In the genomic region with DNA sequence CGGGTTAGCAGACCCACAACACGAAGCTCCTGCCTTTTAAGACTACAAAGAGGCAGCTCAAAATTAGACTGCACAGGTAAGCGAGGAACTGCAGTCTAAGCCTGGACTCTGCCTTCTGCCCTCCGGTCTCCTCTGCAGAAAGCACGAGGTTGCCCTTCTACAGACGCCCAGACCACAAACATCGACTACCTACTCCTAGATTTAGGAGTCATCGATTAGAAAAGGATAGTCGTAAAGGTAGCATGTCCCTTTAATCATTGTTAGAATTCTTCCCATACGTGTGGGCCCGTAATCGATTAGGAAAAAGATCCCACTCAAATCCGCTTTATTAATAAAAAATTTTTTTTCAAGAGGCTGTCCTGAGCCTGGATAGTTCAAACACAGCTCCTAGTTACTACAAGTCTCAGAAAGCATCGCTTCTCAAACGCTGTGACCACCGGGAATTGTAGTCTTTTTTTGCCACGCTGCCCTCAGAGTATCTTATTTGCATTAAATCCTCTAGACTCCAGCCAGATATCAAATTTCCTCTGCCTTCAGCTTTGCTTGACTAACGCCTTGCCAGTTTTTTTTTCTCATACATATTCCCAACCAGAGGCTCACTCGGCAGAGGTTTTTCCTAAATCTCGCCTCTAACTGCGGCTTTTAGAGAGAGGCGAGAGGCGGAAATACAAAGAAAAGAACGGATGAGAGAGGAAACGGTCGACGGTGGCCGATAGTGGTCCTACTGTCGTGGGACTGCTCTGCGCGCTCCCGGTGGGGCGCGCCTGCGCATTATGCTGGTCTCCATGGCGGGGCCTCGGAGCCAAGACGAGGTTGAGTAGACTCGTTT, we compare ENCODE assay signal across 1 cellular context.
A peak's percentile ranks its signal among the peaks of the same experiment; 100 is the strongest.
TF ChIP-seq lines count a peak whose summit lies in the region.

A gene with protein sequence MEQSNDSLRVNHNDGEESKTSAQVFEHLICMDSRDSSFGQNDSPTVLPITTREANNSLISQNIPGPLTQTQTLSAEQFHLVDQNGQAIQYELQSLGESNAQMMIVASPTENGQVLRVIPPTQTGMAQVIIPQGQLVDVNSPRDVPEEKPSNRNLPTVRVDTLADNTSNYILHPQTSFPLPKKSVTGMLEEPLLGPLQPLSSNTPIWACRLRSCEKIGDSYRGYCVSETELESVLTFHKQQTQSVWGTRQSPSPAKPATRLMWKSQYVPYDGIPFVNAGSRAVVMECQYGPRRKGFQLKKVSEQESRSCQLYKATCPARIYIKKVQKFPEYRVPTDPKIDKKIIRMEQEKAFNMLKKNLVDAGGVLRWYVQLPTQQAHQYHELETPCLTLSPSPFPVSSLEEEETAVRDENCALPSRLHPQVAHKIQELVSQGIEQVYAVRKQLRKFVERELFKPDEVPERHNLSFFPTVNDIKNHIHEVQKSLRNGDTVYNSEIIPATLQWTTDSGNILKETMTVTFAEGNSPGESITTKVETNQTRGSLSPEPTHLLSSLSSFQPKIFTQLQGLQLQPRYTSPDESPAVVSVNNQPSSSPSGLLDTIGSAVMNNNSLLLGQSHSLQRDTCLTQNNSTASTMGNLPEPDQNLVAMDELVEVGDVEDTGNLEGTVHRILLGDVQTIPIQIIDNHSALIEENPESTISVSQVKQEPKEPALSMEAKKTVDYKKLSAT (plus strand): TSS at position 763 of the 829 bp plus-strand sequence. CDS start 29,628 bp downstream, outside the sequence.
A gene (minus strand): TSS at position 161 of the 829 bp plus-strand sequence. CDS start 197 bp downstream, outside the sequence.

TF ChIP-seq in K562, 482 proteins besides CTCF, POLR2A, EP300 and RAD21 (continued from another document and continues in another):
- TF ChIP-seq, protein P1, sequence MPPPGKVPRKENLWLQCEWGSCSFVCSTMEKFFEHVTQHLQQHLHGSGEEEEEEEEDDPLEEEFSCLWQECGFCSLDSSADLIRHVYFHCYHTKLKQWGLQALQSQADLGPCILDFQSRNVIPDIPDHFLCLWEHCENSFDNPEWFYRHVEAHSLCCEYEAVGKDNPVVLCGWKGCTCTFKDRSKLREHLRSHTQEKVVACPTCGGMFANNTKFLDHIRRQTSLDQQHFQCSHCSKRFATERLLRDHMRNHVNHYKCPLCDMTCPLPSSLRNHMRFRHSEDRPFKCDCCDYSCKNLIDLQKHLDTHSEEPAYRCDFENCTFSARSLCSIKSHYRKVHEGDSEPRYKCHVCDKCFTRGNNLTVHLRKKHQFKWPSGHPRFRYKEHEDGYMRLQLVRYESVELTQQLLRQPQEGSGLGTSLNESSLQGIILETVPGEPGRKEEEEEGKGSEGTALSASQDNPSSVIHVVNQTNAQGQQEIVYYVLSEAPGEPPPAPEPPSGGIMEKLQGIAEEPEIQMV (tag; conservative IDR thresholded peaks at IDR 0.05; ENCODE audit: low read depth) = no peak
- no peak for TF ChIP-seq ZNF717 (CRISPR knock-in tag; IDR thresholded peaks at IDR 0.05)
- no peak for TF ChIP-seq FUS (optimal IDR thresholded peaks at IDR 0.05; ENCODE audit: low read depth, low read length)
- no peak for TF ChIP-seq NCOA4 (IDR thresholded peaks at IDR 0.05; ENCODE audit: partially characterized antibody)
- no peak for TF ChIP-seq ZC3H11A (IDR thresholded peaks at IDR 0.05; ENCODE audit: low read depth, low read length)
- TF ChIP-seq ZNF146 (CRISPR knock-in tag; IDR thresholded peaks at IDR 0.05; ENCODE audit: unreplicated experiment) = no peak
- TF ChIP-seq MAFK (IDR thresholded peaks at IDR 0.05; ENCODE audit: low read length) = no peak
- TF ChIP-seq, protein P2, sequence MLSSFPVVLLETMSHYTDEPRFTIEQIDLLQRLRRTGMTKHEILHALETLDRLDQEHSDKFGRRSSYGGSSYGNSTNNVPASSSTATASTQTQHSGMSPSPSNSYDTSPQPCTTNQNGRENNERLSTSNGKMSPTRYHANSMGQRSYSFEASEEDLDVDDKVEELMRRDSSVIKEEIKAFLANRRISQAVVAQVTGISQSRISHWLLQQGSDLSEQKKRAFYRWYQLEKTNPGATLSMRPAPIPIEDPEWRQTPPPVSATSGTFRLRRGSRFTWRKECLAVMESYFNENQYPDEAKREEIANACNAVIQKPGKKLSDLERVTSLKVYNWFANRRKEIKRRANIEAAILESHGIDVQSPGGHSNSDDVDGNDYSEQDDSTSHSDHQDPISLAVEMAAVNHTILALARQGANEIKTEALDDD (IDR thresholded peaks at IDR 0.05) = no peak
- 0 out of 2 replicates have a peak, but pooled peaks have one; percentile 18 for TF ChIP-seq PML (IDR thresholded peaks at IDR 0.05; ENCODE audit: low read length)
- TF ChIP-seq, protein P3, sequence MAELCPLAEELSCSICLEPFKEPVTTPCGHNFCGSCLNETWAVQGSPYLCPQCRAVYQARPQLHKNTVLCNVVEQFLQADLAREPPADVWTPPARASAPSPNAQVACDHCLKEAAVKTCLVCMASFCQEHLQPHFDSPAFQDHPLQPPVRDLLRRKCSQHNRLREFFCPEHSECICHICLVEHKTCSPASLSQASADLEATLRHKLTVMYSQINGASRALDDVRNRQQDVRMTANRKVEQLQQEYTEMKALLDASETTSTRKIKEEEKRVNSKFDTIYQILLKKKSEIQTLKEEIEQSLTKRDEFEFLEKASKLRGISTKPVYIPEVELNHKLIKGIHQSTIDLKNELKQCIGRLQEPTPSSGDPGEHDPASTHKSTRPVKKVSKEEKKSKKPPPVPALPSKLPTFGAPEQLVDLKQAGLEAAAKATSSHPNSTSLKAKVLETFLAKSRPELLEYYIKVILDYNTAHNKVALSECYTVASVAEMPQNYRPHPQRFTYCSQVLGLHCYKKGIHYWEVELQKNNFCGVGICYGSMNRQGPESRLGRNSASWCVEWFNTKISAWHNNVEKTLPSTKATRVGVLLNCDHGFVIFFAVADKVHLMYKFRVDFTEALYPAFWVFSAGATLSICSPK (IDR thresholded peaks at IDR 0.05; ENCODE audit: borderline replicate concordance) = no peak
- TF ChIP-seq, protein P4, sequence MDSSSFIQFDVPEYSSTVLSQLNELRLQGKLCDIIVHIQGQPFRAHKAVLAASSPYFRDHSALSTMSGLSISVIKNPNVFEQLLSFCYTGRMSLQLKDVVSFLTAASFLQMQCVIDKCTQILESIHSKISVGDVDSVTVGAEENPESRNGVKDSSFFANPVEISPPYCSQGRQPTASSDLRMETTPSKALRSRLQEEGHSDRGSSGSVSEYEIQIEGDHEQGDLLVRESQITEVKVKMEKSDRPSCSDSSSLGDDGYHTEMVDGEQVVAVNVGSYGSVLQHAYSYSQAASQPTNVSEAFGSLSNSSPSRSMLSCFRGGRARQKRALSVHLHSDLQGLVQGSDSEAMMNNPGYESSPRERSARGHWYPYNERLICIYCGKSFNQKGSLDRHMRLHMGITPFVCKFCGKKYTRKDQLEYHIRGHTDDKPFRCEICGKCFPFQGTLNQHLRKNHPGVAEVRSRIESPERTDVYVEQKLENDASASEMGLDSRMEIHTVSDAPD (CRISPR knock-in tag; IDR thresholded peaks at IDR 0.05) = no peak
- TF ChIP-seq FOS (IDR thresholded peaks at IDR 0.05; ENCODE audit: extremely low read depth, insufficient read length) = no peak
- TF ChIP-seq L3MBTL2 (IDR thresholded peaks at IDR 0.05) = peak; percentile 90
- TF ChIP-seq MEF2D (tag; conservative IDR thresholded peaks at IDR 0.05; ENCODE audit: low read depth) = no peak
- no peak for TF ChIP-seq ZFP30 (CRISPR knock-in tag; IDR thresholded peaks at IDR 0.05; ENCODE audit: borderline replicate concordance)
- TF ChIP-seq, protein P5, sequence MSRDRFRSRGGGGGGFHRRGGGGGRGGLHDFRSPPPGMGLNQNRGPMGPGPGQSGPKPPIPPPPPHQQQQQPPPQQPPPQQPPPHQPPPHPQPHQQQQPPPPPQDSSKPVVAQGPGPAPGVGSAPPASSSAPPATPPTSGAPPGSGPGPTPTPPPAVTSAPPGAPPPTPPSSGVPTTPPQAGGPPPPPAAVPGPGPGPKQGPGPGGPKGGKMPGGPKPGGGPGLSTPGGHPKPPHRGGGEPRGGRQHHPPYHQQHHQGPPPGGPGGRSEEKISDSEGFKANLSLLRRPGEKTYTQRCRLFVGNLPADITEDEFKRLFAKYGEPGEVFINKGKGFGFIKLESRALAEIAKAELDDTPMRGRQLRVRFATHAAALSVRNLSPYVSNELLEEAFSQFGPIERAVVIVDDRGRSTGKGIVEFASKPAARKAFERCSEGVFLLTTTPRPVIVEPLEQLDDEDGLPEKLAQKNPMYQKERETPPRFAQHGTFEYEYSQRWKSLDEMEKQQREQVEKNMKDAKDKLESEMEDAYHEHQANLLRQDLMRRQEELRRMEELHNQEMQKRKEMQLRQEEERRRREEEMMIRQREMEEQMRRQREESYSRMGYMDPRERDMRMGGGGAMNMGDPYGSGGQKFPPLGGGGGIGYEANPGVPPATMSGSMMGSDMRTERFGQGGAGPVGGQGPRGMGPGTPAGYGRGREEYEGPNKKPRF (IDR thresholded peaks at IDR 0.05; ENCODE audit: low read depth, low read length) = no peak
- no peak for TF ChIP-seq FOSL1 (tag; conservative IDR thresholded peaks at IDR 0.05)
- no peak for TF ChIP-seq IFI16 (CRISPR knock-in tag; IDR thresholded peaks at IDR 0.05)
- no peak for TF ChIP-seq BDP1 (IDR thresholded peaks at IDR 0.05; ENCODE audit: insufficient read depth, insufficient read length)
- TF ChIP-seq SIN3B (IDR thresholded peaks at IDR 0.05; ENCODE audit: low read depth) = no peak
- TF ChIP-seq, protein P6, sequence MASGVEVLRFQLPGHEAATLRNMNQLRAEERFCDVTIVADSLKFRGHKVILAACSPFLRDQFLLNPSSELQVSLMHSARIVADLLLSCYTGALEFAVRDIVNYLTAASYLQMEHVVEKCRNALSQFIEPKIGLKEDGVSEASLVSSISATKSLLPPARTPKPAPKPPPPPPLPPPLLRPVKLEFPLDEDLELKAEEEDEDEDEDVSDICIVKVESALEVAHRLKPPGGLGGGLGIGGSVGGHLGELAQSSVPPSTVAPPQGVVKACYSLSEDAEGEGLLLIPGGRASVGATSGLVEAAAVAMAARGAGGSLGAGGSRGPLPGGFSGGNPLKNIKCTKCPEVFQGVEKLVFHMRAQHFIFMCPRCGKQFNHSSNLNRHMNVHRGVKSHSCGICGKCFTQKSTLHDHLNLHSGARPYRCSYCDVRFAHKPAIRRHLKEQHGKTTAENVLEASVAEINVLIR (CRISPR knock-in tag; IDR thresholded peaks at IDR 0.05) = no peak
- TF ChIP-seq, protein P7, sequence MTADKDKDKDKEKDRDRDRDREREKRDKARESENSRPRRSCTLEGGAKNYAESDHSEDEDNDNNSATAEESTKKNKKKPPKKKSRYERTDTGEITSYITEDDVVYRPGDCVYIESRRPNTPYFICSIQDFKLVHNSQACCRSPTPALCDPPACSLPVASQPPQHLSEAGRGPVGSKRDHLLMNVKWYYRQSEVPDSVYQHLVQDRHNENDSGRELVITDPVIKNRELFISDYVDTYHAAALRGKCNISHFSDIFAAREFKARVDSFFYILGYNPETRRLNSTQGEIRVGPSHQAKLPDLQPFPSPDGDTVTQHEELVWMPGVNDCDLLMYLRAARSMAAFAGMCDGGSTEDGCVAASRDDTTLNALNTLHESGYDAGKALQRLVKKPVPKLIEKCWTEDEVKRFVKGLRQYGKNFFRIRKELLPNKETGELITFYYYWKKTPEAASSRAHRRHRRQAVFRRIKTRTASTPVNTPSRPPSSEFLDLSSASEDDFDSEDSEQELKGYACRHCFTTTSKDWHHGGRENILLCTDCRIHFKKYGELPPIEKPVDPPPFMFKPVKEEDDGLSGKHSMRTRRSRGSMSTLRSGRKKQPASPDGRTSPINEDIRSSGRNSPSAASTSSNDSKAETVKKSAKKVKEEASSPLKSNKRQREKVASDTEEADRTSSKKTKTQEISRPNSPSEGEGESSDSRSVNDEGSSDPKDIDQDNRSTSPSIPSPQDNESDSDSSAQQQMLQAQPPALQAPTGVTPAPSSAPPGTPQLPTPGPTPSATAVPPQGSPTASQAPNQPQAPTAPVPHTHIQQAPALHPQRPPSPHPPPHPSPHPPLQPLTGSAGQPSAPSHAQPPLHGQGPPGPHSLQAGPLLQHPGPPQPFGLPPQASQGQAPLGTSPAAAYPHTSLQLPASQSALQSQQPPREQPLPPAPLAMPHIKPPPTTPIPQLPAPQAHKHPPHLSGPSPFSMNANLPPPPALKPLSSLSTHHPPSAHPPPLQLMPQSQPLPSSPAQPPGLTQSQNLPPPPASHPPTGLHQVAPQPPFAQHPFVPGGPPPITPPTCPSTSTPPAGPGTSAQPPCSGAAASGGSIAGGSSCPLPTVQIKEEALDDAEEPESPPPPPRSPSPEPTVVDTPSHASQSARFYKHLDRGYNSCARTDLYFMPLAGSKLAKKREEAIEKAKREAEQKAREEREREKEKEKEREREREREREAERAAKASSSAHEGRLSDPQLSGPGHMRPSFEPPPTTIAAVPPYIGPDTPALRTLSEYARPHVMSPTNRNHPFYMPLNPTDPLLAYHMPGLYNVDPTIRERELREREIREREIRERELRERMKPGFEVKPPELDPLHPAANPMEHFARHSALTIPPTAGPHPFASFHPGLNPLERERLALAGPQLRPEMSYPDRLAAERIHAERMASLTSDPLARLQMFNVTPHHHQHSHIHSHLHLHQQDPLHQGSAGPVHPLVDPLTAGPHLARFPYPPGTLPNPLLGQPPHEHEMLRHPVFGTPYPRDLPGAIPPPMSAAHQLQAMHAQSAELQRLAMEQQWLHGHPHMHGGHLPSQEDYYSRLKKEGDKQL (CRISPR knock-in tag; IDR thresholded peaks at IDR 0.05; ENCODE audit: borderline replicate concordance) = no peak
- TF ChIP-seq PURB (CRISPR knock-in tag; IDR thresholded peaks at IDR 0.05; ENCODE audit: low read depth) = no peak
